Comparison of ENCODE assay signal across 8 cellular contexts in genomic region chr11:88337342-88338222, GRCh38. TPM values are rescaled to one million over a fixed set of nuclear protein-coding genes. Genes with fewer than 3 reads are reported as not detected.
DNase-seq lines count a peak whose midpoint lies in the region; ATAC-seq and TF ChIP-seq lines count a peak whose summit lies in the region.

Gene CTSC, minus strand, starts transcription at chr11:88337736. Its CDS starts 64 bp downstream, at chr11:88337672.

- no peak for TF ChIP-seq CTCF in fibroblast of mammary gland (conservative IDR thresholded peaks at IDR 0.05; ENCODE audit: control insufficient read depth, insufficient read depth, low read depth, low read length)

- peak within 1 kb of the TSS; percentile 85 for H3K4me3 ChIP-seq in Jurkat, Clone E6-1 (ENCODE audit: low read length)
- peak within 1 kb of the TSS; percentile 92 for H3K4me3 ChIP-seq in fibroblast of mammary gland (ENCODE audit: control insufficient read depth, low read depth, low read length)

- peaks cover 21% of the 10 kb centered on the region for H3K36me3 Mint-ChIP-seq in natural killer cell treated with Interleukin-12 subunit alpha and Interleukin-12 subunit beta and Interleukin-15 and Interleukin-18, amount 100 ng/mL, for 72 hours

- peak within 1 kb of the TSS; percentile 93 for H3K4me3 Mint-ChIP-seq in natural killer cell treated with Interleukin-12 subunit alpha and Interleukin-12 subunit beta and Interleukin-15 and Interleukin-18, amount 100 ng/mL, for 72 hours

- peak within 1 kb of the TSS; percentile 82 to 100 for H3K27ac Mint-ChIP-seq in natural killer cell treated with Interleukin-12 subunit alpha and Interleukin-12 subunit beta and Interleukin-15 and Interleukin-18, amount 100 ng/mL, for 72 hours

- DNase-seq in DMS53 treated with DMSO at 0.1 percent for 48 hours (lab: John Stamatoyannopoulos, UW; ENCODE audit: unreplicated experiment) (peak; percentile 94), RKO (ENCODE audit: low spot score) (peak; percentile 97), activated T-helper 1 cell treated with Interleukin-2 at 50 U/mL for 16 hours (ENCODE audit: low read depth) (peak; percentile 84), fibroblast of mammary gland (ENCODE audit: low read depth) (peak; percentile 82)
- peak; percentile 90 for DNase-seq in Jurkat, Clone E6-1 (ENCODE audit: low read depth, low spot score)
- peak; percentile 99 for DNase-seq in natural killer cell treated with Interleukin-12 subunit alpha and Interleukin-12 subunit beta and Interleukin-15 and Interleukin-18, amount 100 ng/mL, for 72 hours (ENCODE audit: low spot score)
- DNase-seq in stimulated activated naive CD4-positive, alpha-beta T cell treated with Interleukin-2 at 50 U/mL for 16 hours (lab: John Stamatoyannopoulos, UW): peak; percentile 92

- peaks cover 36 to 62% of the 10 kb centered on the region in 2 donors for H3K4me1 Mint-ChIP-seq in natural killer cell treated with Interleukin-12 subunit alpha and Interleukin-12 subunit beta and Interleukin-15 and Interleukin-18, amount 100 ng/mL, for 72 hours (ENCODE audit: low read depth in 2 of 2)

- H3K9me3 Mint-ChIP-seq in natural killer cell treated with Interleukin-12 subunit alpha and Interleukin-12 subunit beta and Interleukin-15 and Interleukin-18, amount 100 ng/mL, for 72 hours: no peaks in the 10 kb centered on the region

- peak; percentile 92 for ATAC-seq in GM21717 (IDR thresholded peaks at IDR 0.05; ENCODE audit: unreplicated experiment)
- ATAC-seq in natural killer cell treated with Interleukin-12 subunit alpha and Interleukin-12 subunit beta and Interleukin-15 and Interleukin-18, amount 100 ng/mL, for 72 hours: peak; percentile 94 to 95

- H3K27me3 Mint-ChIP-seq in natural killer cell treated with Interleukin-12 subunit alpha and Interleukin-12 subunit beta and Interleukin-15 and Interleukin-18, amount 100 ng/mL, for 72 hours: no peaks in the 10 kb centered on the region

RNA-seq across cellular contexts. Expression of gene CTSC, which starts in this region (rescaled TPM):
- 159 TPM for polyA plus RNA-seq in Jurkat, Clone E6-1 (2012; ENCODE audit: insufficient read depth, insufficient read length)
- total RNA-seq in natural killer cell treated with Interleukin-12 subunit alpha and Interleukin-12 subunit beta and Interleukin-15 and Interleukin-18, amount 100 ng/mL, for 72 hours: 100 to 1,000 TPM; 213 to 381 TPM

Comparison
In these comparisons a context has a peak if more than half of its experiments do, and no peak if none do; other contexts are left out.
1. Peak in every context shown above with its lines: DNase-seq, ATAC-seq and H3K4me3 ChIP-seq.